ENCODE assay signal across 20 cellular contexts in the genomic region with DNA sequence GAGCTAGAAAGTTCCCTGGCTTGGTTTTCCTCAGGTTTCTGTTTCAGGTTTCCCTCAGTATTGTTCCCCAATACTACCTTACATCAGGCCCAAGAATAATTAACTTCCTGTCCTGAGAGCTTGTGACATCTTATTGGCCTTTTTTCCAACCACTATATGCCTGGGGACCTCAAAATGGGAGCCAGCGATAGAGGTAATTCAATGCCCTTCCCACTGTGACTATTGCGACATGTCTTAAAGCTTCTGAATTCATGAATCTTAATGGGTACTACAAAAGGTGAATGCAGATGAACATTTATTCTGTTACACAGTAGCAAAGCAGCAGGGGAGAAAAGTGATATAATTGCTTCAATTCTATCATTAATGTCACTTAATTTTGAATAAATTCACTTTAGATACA.
"Had no signal": no experiment of that assay in that cellular context is flagged by ENCODE, and none has a peak within 500 bp of the region (broad histone marks: within the 10 kb centered on the region; RNA-seq: fewer than 3 reads in every experiment).

No MANE protein-coding gene starts in this region.

- H3K9me3 Mint-ChIP-seq: activated naive CD4-positive, alpha-beta T cell treated with anti-CD3 and anti-CD28 coated beads for 36 hours; activated T-helper 17 cell treated with anti-CD3 and anti-CD28 coated beads, Interleukin-2, amount 50 U/mL, for 72 hours; natural killer cell had no signal

- H3K4me1 ChIP-seq: uterus had no signal

- H3K4me3 Mint-ChIP-seq: activated naive CD4-positive, alpha-beta T cell treated with anti-CD3 and anti-CD28 coated beads for 36 hours; activated T-helper 17 cell treated with anti-CD3 and anti-CD28 coated beads, Interleukin-2, amount 50 U/mL, for 72 hours; natural killer cell had no signal

- H3K27ac Mint-ChIP-seq: activated naive CD4-positive, alpha-beta T cell treated with anti-CD3 and anti-CD28 coated beads for 36 hours; activated T-helper 17 cell treated with anti-CD3 and anti-CD28 coated beads, Interleukin-2, amount 50 U/mL, for 72 hours; natural killer cell had no signal

- ATAC-seq: activated T-helper 17 cell treated with anti-CD3 and anti-CD28 coated beads, Interleukin-2, amount 50 U/mL, for 72 hours; esophagus mucosa; left ventricle myocardium superior; natural killer cell had no signal

- H3K36me3 ChIP-seq: uterus had no signal

- H3K4me3 ChIP-seq: tibial nerve, uterus had no signal

- DNase-seq: activated CD4-positive, alpha-beta T cell treated with anti-CD3 and anti-CD28 coated beads for 1 hour; activated CD4-positive, alpha-beta T cell treated with anti-CD3 and anti-CD28 coated beads, Interleukin-2, amount 50 U/mL, for 4 hours; activated naive CD4-positive, alpha-beta T cell treated with anti-CD3 and anti-CD28 coated beads for 36 hours; hippocampal formation; left ventricle myocardium superior; mesendoderm; natural killer cell; retina; stimulated activated CD4-positive, alpha-beta T cell treated with anti-CD3 and anti-CD28 coated beads, Interleukin-4, amount 100 ng/mL, for 24 hours; stimulated activated naive CD4-positive, alpha-beta T cell treated with Interleukin-2 at 50 U/mL for 16 hours; substantia nigra; uterus had no signal

- H3K36me3 Mint-ChIP-seq: natural killer cell had no signal

- H3K27me3 ChIP-seq: tibial nerve, uterus had no signal

- H3K27ac ChIP-seq: tibial nerve, uterus, VCaP had no signal

- H3K9me3 ChIP-seq: tibial nerve, uterus had no signal

- FAIRE-seq: astrocyte, bronchial epithelial cell, endometrium, keratinocyte had no signal
